9 cellular contexts compared by ENCODE assay signal in the genomic region with DNA sequence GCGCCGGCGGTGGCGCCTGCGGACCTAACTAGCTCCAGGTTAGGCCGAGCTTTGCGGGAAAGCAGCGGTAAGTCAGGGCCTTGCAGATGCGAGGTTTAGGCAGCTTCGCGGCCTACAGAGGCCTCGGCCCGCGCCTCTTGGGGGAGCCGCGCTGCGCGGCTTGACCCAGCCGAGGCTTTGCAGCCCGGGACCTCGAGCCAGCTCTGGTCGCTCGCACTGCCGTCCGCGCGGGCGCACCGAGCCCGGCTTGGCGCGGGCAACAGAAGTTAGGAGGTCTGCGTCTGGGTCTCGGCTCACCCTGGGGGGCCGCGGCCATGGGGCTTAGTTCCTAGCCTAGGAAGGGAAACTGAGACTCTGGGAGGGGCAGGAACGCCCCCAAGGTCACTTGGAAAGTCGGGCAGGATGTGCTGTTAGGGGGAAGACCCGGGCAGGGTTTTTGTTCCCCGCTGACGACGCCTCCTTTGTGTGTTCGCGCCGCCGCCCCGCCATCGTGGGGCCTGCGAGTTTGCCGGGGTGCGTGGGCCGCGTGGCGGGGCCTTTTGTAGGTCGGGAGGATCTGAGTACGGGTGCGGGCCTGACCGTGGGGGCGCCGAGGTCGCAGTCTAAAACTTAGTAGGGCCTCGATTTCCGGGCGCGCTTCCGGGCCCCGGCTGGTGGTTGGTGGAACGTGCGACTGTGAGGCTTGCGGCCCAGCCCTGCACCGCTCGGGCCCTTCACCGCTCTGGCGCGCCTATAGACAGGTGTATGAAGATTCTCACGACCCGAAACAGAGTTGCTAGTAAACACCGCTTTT. TPM values are rescaled to one million over a fixed set of nuclear protein-coding genes. Genes with fewer than 3 reads are reported as not detected.
DNase-seq lines count a peak whose midpoint lies in the region; ATAC-seq lines count a peak whose summit lies in the region.
"Had no signal": no experiment of that assay in that cellular context is flagged by ENCODE, and none has a peak within 500 bp of the region (broad histone marks: within the 10 kb centered on the region; RNA-seq: fewer than 3 reads in every experiment).

No MANE protein-coding gene starts in this region.

- peak overlapping the region; percentile 98 for H3K27ac Mint-ChIP-seq in activated naive CD4-positive, alpha-beta T cell treated with anti-CD3 and anti-CD28 coated beads for 36 hours

- peaks cover 49% of the 10 kb centered on the region for H3K4me1 Mint-ChIP-seq in activated naive CD4-positive, alpha-beta T cell treated with anti-CD3 and anti-CD28 coated beads for 36 hours (ENCODE audit: low read depth)

- CTCF ChIA-PET in activated naive CD4-positive, alpha-beta T cell treated with anti-CD3 and anti-CD28 coated beads for 36 hours (lab: Charles Lee), result interaction anchor here (0.6 to 1.6 kb wide), 5 partner anchors 12 to 1554 kb away, joined by 3 to 4 read pairs (median 3); no protein-coding TSS in a partner anchor

- intact Hi-C loops in activated naive CD4-positive, alpha-beta T cell treated with anti-CD3 and anti-CD28 coated beads for 36 hours (cut with micrococcal nuclease), result loop anchor here (1.0 to 10.0 kb wide), 14 partner anchors 16 to 745 kb away; a partner anchor contains a TSS
- intact Hi-C loops in left cardiac atrium (cut with DNase I) (loop anchor here in 1 of 2 donors (10.0 kb wide), 1 partner anchor 65 kb away; a partner anchor contains a TSS), sciatic nerve (cut with DNase I) (loop anchor here (10.0 kb wide), 1 partner anchor 205 kb away; a partner anchor contains a TSS)

- ATAC-seq in GM18867 (IDR thresholded peaks at IDR 0.05; ENCODE audit: unreplicated experiment), result peak; percentile 51
- peak; percentile 45 for ATAC-seq in HG03095 (IDR thresholded peaks at IDR 0.05; ENCODE audit: unreplicated experiment)
- ATAC-seq in left cardiac atrium, result peak; percentile 54 to 65
- ATAC-seq in sciatic nerve, result peak; percentile 57

- peaks cover 49% of the 10 kb centered on the region for H3K36me3 Mint-ChIP-seq in activated naive CD4-positive, alpha-beta T cell treated with anti-CD3 and anti-CD28 coated beads for 36 hours (ENCODE audit: low read depth)

- peak overlapping the region; percentile 97 for H3K4me3 Mint-ChIP-seq in activated naive CD4-positive, alpha-beta T cell treated with anti-CD3 and anti-CD28 coated beads for 36 hours

- H3K27me3 Mint-ChIP-seq in activated naive CD4-positive, alpha-beta T cell treated with anti-CD3 and anti-CD28 coated beads for 36 hours (ENCODE audit: low read depth), result no peaks in the 10 kb centered on the region

- H3K9me3 Mint-ChIP-seq in activated naive CD4-positive, alpha-beta T cell treated with anti-CD3 and anti-CD28 coated beads for 36 hours, result no peaks in the 10 kb centered on the region

- DNase-seq in AG08396 (ENCODE audit: low spot score) (peak; percentile 71), RPMI7951 (ENCODE audit: low read depth) (peak; percentile 29), left cardiac atrium (peak; percentile 69), sciatic nerve (ENCODE audit: low spot score) (peak; percentile 66), cortex of kidney (lab: John Stamatoyannopoulos, UW) (no peak)
- peak; percentile 80 for DNase-seq in activated naive CD4-positive, alpha-beta T cell treated with anti-CD3 and anti-CD28 coated beads for 36 hours

RNA-seq across cellular contexts. Expression of a gene that starts 0.5 kb away (rescaled TPM):
- 42.4 and 58.2 TPM in 2 replicates for total RNA-seq in RPMI7951 (2014; rRNA removed; shearing (Covaris generic))
- 10 to 100 TPM; 69.2 to 73.1 TPM for total RNA-seq in activated naive CD4-positive, alpha-beta T cell treated with anti-CD3 and anti-CD28 coated beads for 36 hours
- total RNA-seq in left cardiac atrium, result 10 to 100 TPM; 22.5 to 37.0 TPM
- 44.5 TPM for total RNA-seq in sciatic nerve

RNA-seq across cellular contexts. Expression of a gene that starts 50.6 kb away (rescaled TPM):
- 0.96 TPM in 1 of 2 replicates, not detected in the other for total RNA-seq in RPMI7951 (2014; rRNA removed; shearing (Covaris generic))
- not detected for total RNA-seq in activated naive CD4-positive, alpha-beta T cell treated with anti-CD3 and anti-CD28 coated beads for 36 hours
- total RNA-seq in left cardiac atrium (not detected), sciatic nerve (not detected)
- total RNA-seq: T-helper 2 cell treated with Interferon-gamma antibody and Interleukin-4, amounts not matched to agents 100 ng/mL and 5 ng/mL, for 36 hours had no signal

RNA-seq across cellular contexts. Expression of a gene that starts 50.9 kb away (rescaled TPM):
- 4.2 and 8.0 TPM in 2 replicates for total RNA-seq in RPMI7951 (2014; rRNA removed; shearing (Covaris generic))
- total RNA-seq in activated naive CD4-positive, alpha-beta T cell treated with anti-CD3 and anti-CD28 coated beads for 36 hours, result 1 to 10 TPM; 5.3 to 6.2 TPM
- total RNA-seq in left cardiac atrium (1 to 10 TPM; 5.2 to 7.2 TPM), sciatic nerve (23.2 TPM)
